In genomic region chr13:110916671-110917142, GRCh38 we compare ENCODE assay signal across 3 cellular contexts.
TF ChIP-seq lines count a peak whose summit lies in the region.

No MANE protein-coding gene starts in this region.

TF ChIP-seq in A549, 52 proteins besides CTCF, POLR2A, EP300 and RAD21:
- no peak for TF ChIP-seq PHF8 (IDR thresholded peaks at IDR 0.05; ENCODE audit: borderline replicate concordance, low read depth)
- no peak for TF ChIP-seq MAZ (IDR thresholded peaks at IDR 0.05; ENCODE audit: borderline replicate concordance, low read depth, low read length)
- TF ChIP-seq HDAC2 (IDR thresholded peaks at IDR 0.05) = no peak
- no peak for TF ChIP-seq MAFK (IDR thresholded peaks at IDR 0.05; ENCODE audit: partially characterized antibody)
- TF ChIP-seq REST (IDR thresholded peaks at IDR 0.05) = no peak
- no peak for TF ChIP-seq ZC3H11A (IDR thresholded peaks at IDR 0.05)
- no peak for TF ChIP-seq RARB (CRISPR knock-in tag; IDR thresholded peaks at IDR 0.05)
- no peak for TF ChIP-seq CBX8 (IDR thresholded peaks at IDR 0.05)
- TF ChIP-seq SREBF2 (IDR thresholded peaks at IDR 0.05) = no peak

TF ChIP-seq in HCT116, 20 proteins besides CTCF, POLR2A, EP300 and RAD21:
- TF ChIP-seq ATF3 (IDR thresholded peaks at IDR 0.05) (no peak), EZH2phosphoT487 (IDR thresholded peaks at IDR 0.05; ENCODE audit: borderline replicate concordance) (no peak), EZH2 (IDR thresholded peaks at IDR 0.05) (no peak), EGR1 (IDR thresholded peaks at IDR 0.05; ENCODE audit: low read depth) (no peak), SIN3A (IDR thresholded peaks at IDR 0.05; ENCODE audit: low read depth) (no peak), POLR2AphosphoS5 (IDR thresholded peaks at IDR 0.05; ENCODE audit: low read depth, low read length) (no peak), TCF7L2 (IDR thresholded peaks at IDR 0.05; ENCODE audit: borderline replicate concordance, extremely low read depth, insufficient read depth, insufficient read length) (no peak), YY1 (IDR thresholded peaks at IDR 0.05; ENCODE audit: extremely low read depth, insufficient replicate concordance, low read depth, low read length) (no peak), CEBPB (IDR thresholded peaks at IDR 0.05; ENCODE audit: low read depth) (no peak), REST (IDR thresholded peaks at IDR 0.05; ENCODE audit: low read depth) (no peak), ZFX (IDR thresholded peaks at IDR 0.05) (no peak), CBX3 (IDR thresholded peaks at IDR 0.05; ENCODE audit: low read depth) (no peak), ZBTB33 (IDR thresholded peaks at IDR 0.05; ENCODE audit: extremely low read depth, insufficient replicate concordance, low read length) (no peak), ZNF274 (IDR thresholded peaks at IDR 0.05; ENCODE audit: low read depth, low read length) (no peak), ELF1 (IDR thresholded peaks at IDR 0.05; ENCODE audit: borderline replicate concordance, low read depth) (no peak)

TF ChIP-seq in GM12878, 131 proteins besides CTCF, POLR2A, EP300 and RAD21:
- TF ChIP-seq TARDBP (IDR thresholded peaks at IDR 0.05; ENCODE audit: borderline replicate concordance) = no peak
- TF ChIP-seq SUZ12 (IDR thresholded peaks at IDR 0.05; ENCODE audit: unreplicated experiment) = no peak
- no peak for TF ChIP-seq SMAD5 (IDR thresholded peaks at IDR 0.05; ENCODE audit: low read depth)
- no peak for TF ChIP-seq USF2 (IDR thresholded peaks at IDR 0.05; ENCODE audit: borderline replicate concordance, low read depth, low read length)
- no peak for TF ChIP-seq CEBPZ (IDR thresholded peaks at IDR 0.05; ENCODE audit: low read depth, low read length)
- no peak for TF ChIP-seq ZBTB11 (CRISPR knock-in tag; IDR thresholded peaks at IDR 0.05)
- TF ChIP-seq POU2F2 (IDR thresholded peaks at IDR 0.05; ENCODE audit: borderline replicate concordance, low read depth, low read length) = no peak
- TF ChIP-seq IKZF1 (conservative IDR thresholded peaks at IDR 0.05) = no peak
- TF ChIP-seq ETV6 (conservative IDR thresholded peaks at IDR 0.05 in 1 of 2, IDR thresholded peaks at IDR 0.05 in 1 of 2; ENCODE audit: borderline replicate concordance in 1 of 2, low read depth in 1 of 2) = no peak
- no peak for TF ChIP-seq PAX8 (IDR thresholded peaks at IDR 0.05)
- no peak for TF ChIP-seq SIN3A (IDR thresholded peaks at IDR 0.05; ENCODE audit: low read depth, low read length)
- no peak for TF ChIP-seq NR2F1 (conservative IDR thresholded peaks at IDR 0.05)
- TF ChIP-seq KAT2A (conservative IDR thresholded peaks at IDR 0.05; ENCODE audit: control insufficient read depth, low read depth, low read length) = no peak
- TF ChIP-seq CHD4 (IDR thresholded peaks at IDR 0.05) = no peak
